Comparison of ENCODE assay signal across 26 cellular contexts in the genomic region with DNA sequence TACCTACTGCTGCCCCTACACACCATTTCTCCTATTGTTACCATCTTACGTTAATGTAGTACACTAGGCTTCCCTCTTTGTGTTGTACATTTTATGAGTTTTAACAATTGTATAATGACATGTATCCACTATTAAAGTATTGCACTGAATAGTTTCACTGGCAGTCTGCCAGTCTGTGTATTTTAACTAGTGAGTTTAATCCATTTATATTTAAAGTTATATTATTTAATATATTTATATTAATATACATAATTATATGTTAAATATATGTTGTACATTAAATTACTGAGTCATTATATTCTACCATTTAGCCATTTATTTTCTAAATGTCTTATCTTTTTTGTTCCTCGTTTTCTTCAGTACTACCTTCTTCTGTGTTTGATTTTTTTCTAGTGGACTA. TPM values are rescaled to one million over a fixed set of nuclear protein-coding genes. Genes with fewer than 3 reads are reported as not detected.
DNase-seq lines count a peak whose midpoint lies in the region; ATAC-seq, FAIRE-seq and TF ChIP-seq lines count a peak whose summit lies in the region.
"Had no signal": no experiment of that assay in that cellular context is flagged by ENCODE, and none has a peak within 500 bp of the region (broad histone marks: within the 10 kb centered on the region; RNA-seq: fewer than 3 reads in every experiment).

No MANE protein-coding gene starts in this region.

- H3K27ac ChIP-seq in pancreas, result no peak overlapping the region
- H3K27ac ChIP-seq: 22Rv1; A549; BLaER1 treated with 17β-estradiol and CSF1 and Interleukin-3, amounts not matched to agents 10 nM and 100 nM had no signal

- no peak overlapping the region for H3K4me3 Mint-ChIP-seq in WTC11
- H3K4me3 Mint-ChIP-seq: CD14-positive monocyte; CD4-positive, alpha-beta T cell; CD8-positive, alpha-beta memory T cell; GM23338; H9; HFFc6 had no signal

- H3K27me3 ChIP-seq in pancreas, result no peaks in the 10 kb centered on the region
- H3K27me3 ChIP-seq: BE2C; BLaER1 treated with 17β-estradiol and CSF1 and Interleukin-3, amounts not matched to agents 10 nM and 100 nM had no signal

- no peak for TF ChIP-seq CTCF in WTC11 (IDR thresholded peaks at IDR 0.05)
- TF ChIP-seq CTCF in pancreas (IDR thresholded peaks at IDR 0.05), result no peak

- intact Hi-C loops in pancreas (cut with DNase I), result no loop called here

- H3K4me1 ChIP-seq in pancreas, result no peaks in the 10 kb centered on the region
- H3K4me1 ChIP-seq: A549; BE2C; BLaER1 treated with 17β-estradiol and CSF1 and Interleukin-3, amounts not matched to agents 10 nM and 100 nM had no signal

- no peaks in the 10 kb centered on the region for H3K36me3 Mint-ChIP-seq in WTC11
- H3K36me3 Mint-ChIP-seq: CD14-positive monocyte had no signal

- DNase-seq in WTC11 (ENCODE audit: low spot score) (no peak), pancreas (no peak), RKO (ENCODE audit: low spot score) (no peak)
- DNase-seq: ACHN; AML-193; BE2C; CD4-positive, alpha-beta T cell; CD8-positive, alpha-beta memory T cell; DMS 273 treated with DMSO at 0.1 percent for 48 hours; DMS79; EL; GF-D8; H9; HFFc6 had no signal

- no peaks in the 10 kb centered on the region for H3K9me3 ChIP-seq in pancreas
- H3K9me3 ChIP-seq: A549, BE2C had no signal

- FAIRE-seq in A204.1 (lab: Jason Lieb, UNC) (peak; percentile 86), endometrium (lab: Jason Lieb, UNC) (peak; percentile 29), pancreas (lab: Jason Lieb, UNC) (peak; percentile 80)
- FAIRE-seq: A549, GM12891, GM18507 had no signal

- peaks cover 10% of the 10 kb centered on the region; the same call in 1 of the 2 replicates for H3K9me3 Mint-ChIP-seq in WTC11

- no peaks in the 10 kb centered on the region for H3K36me3 ChIP-seq in pancreas
- H3K36me3 ChIP-seq: BE2C; BLaER1 treated with 17β-estradiol and CSF1 and Interleukin-3, amounts not matched to agents 10 nM and 100 nM had no signal

- POLR2A ChIA-PET in WTC11 (lab: Charles Lee), result no interaction called here

- H3K27me3 Mint-ChIP-seq in WTC11 (ENCODE audit: low read depth), result no peaks in the 10 kb centered on the region
- H3K27me3 Mint-ChIP-seq: CD4-positive, alpha-beta T cell had no signal

- ATAC-seq in WTC11 (no peak), pancreas (no peak), HG02798 (IDR thresholded peaks at IDR 0.05; ENCODE audit: poor library complexity, unreplicated experiment) (no peak), HG02678 (IDR thresholded peaks at IDR 0.05; ENCODE audit: unreplicated experiment) (no peak), SK-N-SH treated with all-trans-retinoic acid at 6 μM for 48 hours (no peak)
- ATAC-seq: A549, GM23338 had no signal

- CTCF ChIA-PET in WTC11 (lab: Charles Lee), result interaction anchor here (1.5 kb wide), 1 partner anchor 10 kb away, joined by 3 read pairs; no protein-coding TSS in a partner anchor

- WGBS in pancreas, 2 donors, result 85 to 96% methylated on average over 2 of the region's 2 CpGs

- H3K4me3 ChIP-seq in pancreas, result no peak overlapping the region
- H3K4me3 ChIP-seq: A549; BLaER1 treated with 17β-estradiol and CSF1 and Interleukin-3, amounts not matched to agents 10 nM and 100 nM; GM23338 had no signal

- H3K4me1 Mint-ChIP-seq in WTC11, result no peaks in the 10 kb centered on the region
- H3K4me1 Mint-ChIP-seq: CD14-positive monocyte; CD8-positive, alpha-beta memory T cell; H9 had no signal

- no peak overlapping the region for H3K27ac Mint-ChIP-seq in WTC11
- H3K27ac Mint-ChIP-seq: CD14-positive monocyte; CD4-positive, alpha-beta T cell; CD8-positive, alpha-beta memory T cell; GM23338; H9; HFFc6 had no signal

TF ChIP-seq in WTC11, 78 proteins besides CTCF, POLR2A, EP300 and RAD21:
- TF ChIP-seq HMGA2 (CRISPR knock-in tag; IDR thresholded peaks at IDR 0.05) (peak; percentile 87), PRRX2 (CRISPR knock-in tag; IDR thresholded peaks at IDR 0.05) (no peak)

TF ChIP-seq in SK-N-SH treated with all-trans-retinoic acid at 6 μM for 48 hours, 23 proteins besides CTCF, POLR2A, EP300 and RAD21 (continues in another document):
- TF ChIP-seq GLIS3 (CRISPR knock-in tag; IDR thresholded peaks at IDR 0.05) (no peak), CSDC2 (CRISPR knock-in tag; IDR thresholded peaks at IDR 0.05) (no peak), ZC3H10 (CRISPR knock-in tag; IDR thresholded peaks at IDR 0.05) (no peak), ZFP3 (CRISPR knock-in tag; IDR thresholded peaks at IDR 0.05) (no peak), ZNF565 (CRISPR knock-in tag; conservative IDR thresholded peaks at IDR 0.05; ENCODE audit: low read depth) (no peak), TCF4 (CRISPR knock-in tag; IDR thresholded peaks at IDR 0.05; ENCODE audit: borderline replicate concordance) (no peak), ZFP30 (CRISPR knock-in tag; IDR thresholded peaks at IDR 0.05) (no peak), BACH2 (CRISPR knock-in tag; IDR thresholded peaks at IDR 0.05; ENCODE audit: borderline replicate concordance) (no peak), SNAI2 (CRISPR knock-in tag; IDR thresholded peaks at IDR 0.05) (no peak), ESRRG (CRISPR knock-in tag; IDR thresholded peaks at IDR 0.05) (no peak), ISL1 (CRISPR knock-in tag; IDR thresholded peaks at IDR 0.05) (no peak), ZNF70 (CRISPR knock-in tag; IDR thresholded peaks at IDR 0.05) (no peak), TOX (CRISPR knock-in tag; IDR thresholded peaks at IDR 0.05; ENCODE audit: borderline replicate concordance) (no peak)
- TF ChIP-seq, protein P1, sequence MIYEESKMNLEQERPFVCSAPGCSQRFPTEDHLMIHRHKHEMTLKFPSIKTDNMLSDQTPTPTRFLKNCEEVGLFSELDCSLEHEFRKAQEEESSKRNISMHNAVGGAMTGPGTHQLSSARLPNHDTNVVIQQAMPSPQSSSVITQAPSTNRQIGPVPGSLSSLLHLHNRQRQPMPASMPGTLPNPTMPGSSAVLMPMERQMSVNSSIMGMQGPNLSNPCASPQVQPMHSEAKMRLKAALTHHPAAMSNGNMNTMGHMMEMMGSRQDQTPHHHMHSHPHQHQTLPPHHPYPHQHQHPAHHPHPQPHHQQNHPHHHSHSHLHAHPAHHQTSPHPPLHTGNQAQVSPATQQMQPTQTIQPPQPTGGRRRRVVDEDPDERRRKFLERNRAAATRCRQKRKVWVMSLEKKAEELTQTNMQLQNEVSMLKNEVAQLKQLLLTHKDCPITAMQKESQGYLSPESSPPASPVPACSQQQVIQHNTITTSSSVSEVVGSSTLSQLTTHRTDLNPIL (CRISPR knock-in tag; IDR thresholded peaks at IDR 0.05; ENCODE audit: low read depth), result no peak
- TF ChIP-seq, protein P2, sequence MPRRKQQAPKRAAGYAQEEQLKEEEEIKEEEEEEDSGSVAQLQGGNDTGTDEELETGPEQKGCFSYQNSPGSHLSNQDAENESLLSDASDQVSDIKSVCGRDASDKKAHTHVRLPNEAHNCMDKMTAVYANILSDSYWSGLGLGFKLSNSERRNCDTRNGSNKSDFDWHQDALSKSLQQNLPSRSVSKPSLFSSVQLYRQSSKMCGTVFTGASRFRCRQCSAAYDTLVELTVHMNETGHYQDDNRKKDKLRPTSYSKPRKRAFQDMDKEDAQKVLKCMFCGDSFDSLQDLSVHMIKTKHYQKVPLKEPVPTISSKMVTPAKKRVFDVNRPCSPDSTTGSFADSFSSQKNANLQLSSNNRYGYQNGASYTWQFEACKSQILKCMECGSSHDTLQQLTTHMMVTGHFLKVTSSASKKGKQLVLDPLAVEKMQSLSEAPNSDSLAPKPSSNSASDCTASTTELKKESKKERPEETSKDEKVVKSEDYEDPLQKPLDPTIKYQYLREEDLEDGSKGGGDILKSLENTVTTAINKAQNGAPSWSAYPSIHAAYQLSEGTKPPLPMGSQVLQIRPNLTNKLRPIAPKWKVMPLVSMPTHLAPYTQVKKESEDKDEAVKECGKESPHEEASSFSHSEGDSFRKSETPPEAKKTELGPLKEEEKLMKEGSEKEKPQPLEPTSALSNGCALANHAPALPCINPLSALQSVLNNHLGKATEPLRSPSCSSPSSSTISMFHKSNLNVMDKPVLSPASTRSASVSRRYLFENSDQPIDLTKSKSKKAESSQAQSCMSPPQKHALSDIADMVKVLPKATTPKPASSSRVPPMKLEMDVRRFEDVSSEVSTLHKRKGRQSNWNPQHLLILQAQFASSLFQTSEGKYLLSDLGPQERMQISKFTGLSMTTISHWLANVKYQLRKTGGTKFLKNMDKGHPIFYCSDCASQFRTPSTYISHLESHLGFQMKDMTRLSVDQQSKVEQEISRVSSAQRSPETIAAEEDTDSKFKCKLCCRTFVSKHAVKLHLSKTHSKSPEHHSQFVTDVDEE (CRISPR knock-in tag; IDR thresholded peaks at IDR 0.05), result no peak
- TF ChIP-seq, protein P3, sequence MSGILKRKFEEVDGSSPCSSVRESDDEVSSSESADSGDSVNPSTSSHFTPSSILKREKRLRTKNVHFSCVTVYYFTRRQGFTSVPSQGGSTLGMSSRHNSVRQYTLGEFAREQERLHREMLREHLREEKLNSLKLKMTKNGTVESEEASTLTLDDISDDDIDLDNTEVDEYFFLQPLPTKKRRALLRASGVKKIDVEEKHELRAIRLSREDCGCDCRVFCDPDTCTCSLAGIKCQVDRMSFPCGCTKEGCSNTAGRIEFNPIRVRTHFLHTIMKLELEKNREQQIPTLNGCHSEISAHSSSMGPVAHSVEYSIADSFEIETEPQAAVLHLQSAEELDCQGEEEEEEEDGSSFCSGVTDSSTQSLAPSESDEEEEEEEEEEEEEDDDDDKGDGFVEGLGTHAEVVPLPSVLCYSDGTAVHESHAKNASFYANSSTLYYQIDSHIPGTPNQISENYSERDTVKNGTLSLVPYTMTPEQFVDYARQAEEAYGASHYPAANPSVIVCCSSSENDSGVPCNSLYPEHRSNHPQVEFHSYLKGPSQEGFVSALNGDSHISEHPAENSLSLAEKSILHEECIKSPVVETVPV (CRISPR knock-in tag; IDR thresholded peaks at IDR 0.05), result no peak
- TF ChIP-seq, protein P4, sequence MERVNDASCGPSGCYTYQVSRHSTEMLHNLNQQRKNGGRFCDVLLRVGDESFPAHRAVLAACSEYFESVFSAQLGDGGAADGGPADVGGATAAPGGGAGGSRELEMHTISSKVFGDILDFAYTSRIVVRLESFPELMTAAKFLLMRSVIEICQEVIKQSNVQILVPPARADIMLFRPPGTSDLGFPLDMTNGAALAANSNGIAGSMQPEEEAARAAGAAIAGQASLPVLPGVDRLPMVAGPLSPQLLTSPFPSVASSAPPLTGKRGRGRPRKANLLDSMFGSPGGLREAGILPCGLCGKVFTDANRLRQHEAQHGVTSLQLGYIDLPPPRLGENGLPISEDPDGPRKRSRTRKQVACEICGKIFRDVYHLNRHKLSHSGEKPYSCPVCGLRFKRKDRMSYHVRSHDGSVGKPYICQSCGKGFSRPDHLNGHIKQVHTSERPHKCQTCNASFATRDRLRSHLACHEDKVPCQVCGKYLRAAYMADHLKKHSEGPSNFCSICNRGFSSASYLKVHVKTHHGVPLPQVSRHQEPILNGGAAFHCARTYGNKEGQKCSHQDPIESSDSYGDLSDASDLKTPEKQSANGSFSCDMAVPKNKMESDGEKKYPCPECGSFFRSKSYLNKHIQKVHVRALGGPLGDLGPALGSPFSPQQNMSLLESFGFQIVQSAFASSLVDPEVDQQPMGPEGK (CRISPR knock-in tag; IDR thresholded peaks at IDR 0.05; ENCODE audit: borderline replicate concordance), result no peak

RNA-seq across cellular contexts. Expression of a gene that starts 44.8 kb away (rescaled TPM):
- total RNA-seq in WTC11 (2021), result 49.1 to 52.0 TPM (median 49.5 TPM) in 3 replicates
- total RNA-seq in pancreas, result 10 to 100 TPM in 3 of 6 donors, 1 to 10 TPM in 3; 7.5 to 14.7 (median 9.9) TPM
- 1 to 10 TPM; 2.9 to 4.0 TPM for polyA plus RNA-seq in pancreas
